Comparison of ENCODE assay signal across 20 cellular contexts in genomic region chr7:41637051-41637450, GRCh38.
A peak's percentile ranks its signal among the peaks of the same experiment; 100 is the strongest.
DNase-seq lines count a peak whose midpoint lies in the region; ATAC-seq, FAIRE-seq and TF ChIP-seq lines count a peak whose summit lies in the region.
"Had no signal": no experiment of that assay in that cellular context is flagged by ENCODE, and none has a peak within 500 bp of the region (broad histone marks: within the 10 kb centered on the region; RNA-seq: fewer than 3 reads in every experiment).

No MANE protein-coding gene starts in this region.

- H3K4me1 Mint-ChIP-seq in HFFc6 (ENCODE audit: low read depth), result peaks cover 17% of the 10 kb centered on the region
- H3K4me1 Mint-ChIP-seq: B cell, IgD-negative memory B cell had no signal

- H3K9ac ChIP-seq in endothelial cell of umbilical vein (replicated peaks; ENCODE audit: extremely low read depth, insufficient read depth, low read length), result no peak overlapping the region

- no peak for TF ChIP-seq POLR2A in endothelial cell of umbilical vein (IDR thresholded peaks at IDR 0.05; ENCODE audit: low read depth, low read length)

- no peaks in the 10 kb centered on the region for H3K36me3 Mint-ChIP-seq in HFFc6 (ENCODE audit: low read depth)
- H3K36me3 Mint-ChIP-seq: IgD-negative memory B cell had no signal

- CTCF ChIA-PET in endothelial cell of umbilical vein (lab: Charles Lee), result interaction anchor here (0.7 to 1.6 kb wide), 2 partner anchors 29 to 35 kb away, joined by 4 to 5 read pairs; no protein-coding TSS in a partner anchor

- no peaks in the 10 kb centered on the region for H4K20me1 ChIP-seq in endothelial cell of umbilical vein (replicated peaks; ENCODE audit: control insufficient read depth, extremely low read depth, insufficient read depth, low read length)

- BruUV-seq in endothelial cell of umbilical vein (replicated peaks; lab: Mats Ljungman, UMichigan), result no TSS peak

- H3K4me1 ChIP-seq in endothelial cell of umbilical vein (ENCODE audit: control insufficient read depth, extremely low read depth, insufficient read depth, low read length) (no peaks in the 10 kb centered on the region), SJCRH30 (no peaks in the 10 kb centered on the region)

- no peak overlapping the region for H3K4me3 Mint-ChIP-seq in HFFc6
- H3K4me3 Mint-ChIP-seq: B cell; CD4-positive, alpha-beta T cell; IgD-negative memory B cell had no signal

- H3K4me3 ChIP-seq in endothelial cell of umbilical vein (replicated peaks in 1 of 3; ENCODE audit: insufficient read depth in 1 of 3, low read depth in 1 of 3, low read length in 3 of 3) (no peak overlapping the region), SJCRH30 (no peak overlapping the region)

- intact Hi-C loops in endothelial cell of umbilical vein (cut with micrococcal nuclease), result no loop called here

- H3K27me3 Mint-ChIP-seq in HFFc6 (ENCODE audit: insufficient read depth), result no peaks in the 10 kb centered on the region; the same call in 1 of the 2 replicates
- H3K27me3 Mint-ChIP-seq: CD4-positive, alpha-beta T cell; IgD-negative memory B cell had no signal

- H3K36me3 ChIP-seq in endothelial cell of umbilical vein (ENCODE audit: control insufficient read depth in 2 of 2, extremely low read depth in 1 of 2, insufficient read depth in 2 of 2, low read length in 2 of 2), result no peaks in the 10 kb centered on the region
- no peaks in the 10 kb centered on the region for H3K36me3 ChIP-seq in SJCRH30

- no peak for DNase-seq in HFFc6
- DNase-seq in RPMI7951 (ENCODE audit: low read depth), result peak; percentile 30
- no peak for DNase-seq in endothelial cell of umbilical vein (ENCODE audit: low read depth, low spot score)
- peak; percentile 18 for DNase-seq in stromal cell of bone marrow (ENCODE audit: low read depth)
- no peak for DNase-seq in SJCRH30
- no peak for DNase-seq in NOMO-1 treated with DMSO at 0.1 percent for 48 hours (lab: John Stamatoyannopoulos, UW; ENCODE audit: unreplicated experiment)
- DNase-seq: Calu3; CD4-positive, alpha-beta T cell; GDM1; MV-4-11; NCI-H1436 treated with DMSO at 0.1 percent for 48 hours; NCI-H2081 treated with DMSO at 0.1 percent for 48 hours; NCI-H2227 treated with DMSO at 0.1 percent for 48 hours; NCI-H526; OCI-M1; Right ventricle myocardium superior had no signal

- H3K9me3 Mint-ChIP-seq in HFFc6, result no peaks in the 10 kb centered on the region
- H3K9me3 Mint-ChIP-seq: IgD-negative memory B cell had no signal

- no peaks in the 10 kb centered on the region for H3K27me3 ChIP-seq in endothelial cell of umbilical vein (ENCODE audit: control insufficient read depth in 2 of 2, insufficient read depth in 2 of 2, low read length in 2 of 2)
- H3K27me3 ChIP-seq in SJCRH30, result no peaks in the 10 kb centered on the region; the same call in 1 of the 2 replicates

- H3K27ac ChIP-seq in endothelial cell of umbilical vein (ENCODE audit: insufficient read depth, low read depth, low read length) (no peak overlapping the region), SJCRH30 (no peak overlapping the region)

- H2AFZ ChIP-seq in endothelial cell of umbilical vein (ENCODE audit: low read depth, low read length), result no peak overlapping the region

- FAIRE-seq in endothelial cell of umbilical vein (lab: Jason Lieb, UNC), result no peak
- FAIRE-seq: GM19239 had no signal

- no peak for TF ChIP-seq CTCF in HFFc6 (IDR thresholded peaks at IDR 0.05)
- no peak for TF ChIP-seq CTCF in endothelial cell of umbilical vein (IDR thresholded peaks at IDR 0.05; ENCODE audit: extremely low read depth in 1 of 2, insufficient read depth in 1 of 2, low read depth in 1 of 2, low read length in 2 of 2)

- no peak for ATAC-seq in HG03521 (IDR thresholded peaks at IDR 0.05; ENCODE audit: unreplicated experiment)

- POLR2A ChIA-PET in endothelial cell of umbilical vein (lab: Charles Lee), result no interaction called here

- no peak overlapping the region for H3K4me2 ChIP-seq in endothelial cell of umbilical vein (ENCODE audit: insufficient read depth, low read length)

- H3K79me2 ChIP-seq in endothelial cell of umbilical vein (ENCODE audit: control insufficient read depth, insufficient read depth, low read length), result no peaks in the 10 kb centered on the region

- dilution Hi-C loops in endothelial cell of umbilical vein (cut with MboI; ENCODE audit: extremely low pct_ligation_motif_present, low sequenced_read_pairs), result no loop called here

- H3K27ac Mint-ChIP-seq in HFFc6, result peak overlapping the region; percentile 16; the same call in 1 of the 2 replicates
- H3K27ac Mint-ChIP-seq: B cell; CD4-positive, alpha-beta T cell; IgD-negative memory B cell had no signal

- H3K9me3 ChIP-seq in endothelial cell of umbilical vein (replicated peaks; ENCODE audit: control insufficient read depth, insufficient read depth, low read length) (no peaks in the 10 kb centered on the region), SJCRH30 (replicated peaks) (no peaks in the 10 kb centered on the region)

- no peaks in the 10 kb centered on the region for H3K9me1 ChIP-seq in endothelial cell of umbilical vein (replicated peaks; ENCODE audit: control insufficient read depth, extremely low read depth, insufficient read depth, low read length)

TF ChIP-seq in endothelial cell of umbilical vein, 7 proteins besides CTCF, POLR2A, EP300 and RAD21:
- TF ChIP-seq FOS (IDR thresholded peaks at IDR 0.05; ENCODE audit: borderline replicate concordance, insufficient read depth, low read length) (peak; percentile 51), JUN (IDR thresholded peaks at IDR 0.05; ENCODE audit: borderline replicate concordance, insufficient read depth, insufficient read length, low read depth) (no peak)

Comparison
In these comparisons a context has a peak if more than half of its experiments do, and no peak if none do; other contexts are left out.
1. DNase-seq: peak in RPMI7951 (single experiment) and stromal cell of bone marrow (single experiment); none in HFFc6 (single experiment), endothelial cell of umbilical vein (single experiment), SJCRH30 (0 of 2) and NOMO-1 treated with DMSO at 0.1 percent for 48 hours (single experiment).